In genomic region chr9:74952281-74953151, GRCh38 we compare ENCODE assay signal across 1 cellular context.
TF ChIP-seq lines count a peak whose summit lies in the region.

Gene C9orf40 (minus strand): TSS chr9:74952912. CDS start chr9:74952611, 301 bp downstream.

TF ChIP-seq in PFSK-1, 5 proteins besides CTCF, POLR2A, EP300 and RAD21 (continued from another document):
- TF ChIP-seq, protein P1, sequence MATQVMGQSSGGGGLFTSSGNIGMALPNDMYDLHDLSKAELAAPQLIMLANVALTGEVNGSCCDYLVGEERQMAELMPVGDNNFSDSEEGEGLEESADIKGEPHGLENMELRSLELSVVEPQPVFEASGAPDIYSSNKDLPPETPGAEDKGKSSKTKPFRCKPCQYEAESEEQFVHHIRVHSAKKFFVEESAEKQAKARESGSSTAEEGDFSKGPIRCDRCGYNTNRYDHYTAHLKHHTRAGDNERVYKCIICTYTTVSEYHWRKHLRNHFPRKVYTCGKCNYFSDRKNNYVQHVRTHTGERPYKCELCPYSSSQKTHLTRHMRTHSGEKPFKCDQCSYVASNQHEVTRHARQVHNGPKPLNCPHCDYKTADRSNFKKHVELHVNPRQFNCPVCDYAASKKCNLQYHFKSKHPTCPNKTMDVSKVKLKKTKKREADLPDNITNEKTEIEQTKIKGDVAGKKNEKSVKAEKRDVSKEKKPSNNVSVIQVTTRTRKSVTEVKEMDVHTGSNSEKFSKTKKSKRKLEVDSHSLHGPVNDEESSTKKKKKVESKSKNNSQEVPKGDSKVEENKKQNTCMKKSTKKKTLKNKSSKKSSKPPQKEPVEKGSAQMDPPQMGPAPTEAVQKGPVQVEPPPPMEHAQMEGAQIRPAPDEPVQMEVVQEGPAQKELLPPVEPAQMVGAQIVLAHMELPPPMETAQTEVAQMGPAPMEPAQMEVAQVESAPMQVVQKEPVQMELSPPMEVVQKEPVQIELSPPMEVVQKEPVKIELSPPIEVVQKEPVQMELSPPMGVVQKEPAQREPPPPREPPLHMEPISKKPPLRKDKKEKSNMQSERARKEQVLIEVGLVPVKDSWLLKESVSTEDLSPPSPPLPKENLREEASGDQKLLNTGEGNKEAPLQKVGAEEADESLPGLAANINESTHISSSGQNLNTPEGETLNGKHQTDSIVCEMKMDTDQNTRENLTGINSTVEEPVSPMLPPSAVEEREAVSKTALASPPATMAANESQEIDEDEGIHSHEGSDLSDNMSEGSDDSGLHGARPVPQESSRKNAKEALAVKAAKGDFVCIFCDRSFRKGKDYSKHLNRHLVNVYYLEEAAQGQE (IDR thresholded peaks at IDR 0.05; ENCODE audit: insufficient read depth in 1 of 2, low read depth in 2 of 2, low read length in 2 of 2), result 0 out of 4 replicates have a peak, but pooled peaks of 1 of the 2 experiments have one; percentile 18
- no peak for TF ChIP-seq SIN3A (IDR thresholded peaks at IDR 0.05; ENCODE audit: borderline replicate concordance, insufficient read depth, low read length)
